In genomic region chr18:8848541-8848940, GRCh38 we compare ENCODE assay signal across 20 cellular contexts.
DNase-seq lines count a peak whose midpoint lies in the region; ATAC-seq and TF ChIP-seq lines count a peak whose summit lies in the region.
"Had no signal": no experiment of that assay in that cellular context is flagged by ENCODE, and none has a peak within 500 bp of the region (broad histone marks: within the 10 kb centered on the region; RNA-seq: fewer than 3 reads in every experiment).

No MANE protein-coding gene starts in this region.

- H2BK5ac ChIP-seq in IMR-90 (ENCODE audit: low read depth, low read length, poor library complexity, severe bottlenecking) = no peak overlapping the region

- no peak overlapping the region for H4K5ac ChIP-seq in IMR-90 (ENCODE audit: low read depth, low read length)

- TF ChIP-seq RAD21 in IMR-90 (IDR thresholded peaks at IDR 0.05; ENCODE audit: low read length) = no peak

- H3K4ac ChIP-seq in IMR-90 (ENCODE audit: low read depth, low read length) = no peak overlapping the region; the same call in 1 of the 2 replicates

- H3K56ac ChIP-seq in IMR-90 (ENCODE audit: extremely low read depth, insufficient read depth, low read length) = no peak overlapping the region

- H2BK20ac ChIP-seq in IMR-90 (ENCODE audit: low read depth, low read length) = no peak overlapping the region

- DNase-seq in AG10803 (ENCODE audit: low read depth) (peak; percentile 15), IMR-90 (peak; percentile 24), islet precursor cell (peak; percentile 32), H4 (ENCODE audit: low spot score) (no peak), endodermal cell (no peak), GM03348 (ENCODE audit: low spot score) (no peak)
- DNase-seq: 8988T; AML-193; Calu3; CD4-positive, alpha-beta memory T cell; DMS79 treated with DMSO at 0.1 percent for 48 hours; GF-D8; H7; HFFc6 had no signal

- H2AK9ac ChIP-seq in IMR-90 (replicated peaks; ENCODE audit: low read depth, low read length, poor library complexity) = no peak overlapping the region

- H3K9ac ChIP-seq in IMR-90 (ENCODE audit: low read depth, low read length) (no peak overlapping the region), endodermal cell (ENCODE audit: extremely low read depth, low read length, poor library complexity, severe bottlenecking) (no peak overlapping the region)
- H3K9ac ChIP-seq: KMS-11 had no signal

- no peak for TF ChIP-seq POLR2A in IMR-90 (IDR thresholded peaks at IDR 0.05; ENCODE audit: low read depth, low read length)

- H3K9me1 ChIP-seq in IMR-90 (ENCODE audit: insufficient read depth, low read length) = peaks cover 12% of the 10 kb centered on the region

- in situ Hi-C loops in IMR-90 (cut with MboI; ENCODE audit: low sequenced_read_pairs) = no loop called here

- no peaks in the 10 kb centered on the region for H3K9me3 Mint-ChIP-seq in endodermal cell
- H3K9me3 Mint-ChIP-seq: GM23338, HFFc6 had no signal

- H3K27ac ChIP-seq in IMR-90 (ENCODE audit: insufficient read depth, low read length) = no peak overlapping the region
- no peak overlapping the region for H3K27ac ChIP-seq in endodermal cell (ENCODE audit: low read depth, low read length)
- H3K27ac ChIP-seq: KMS-11 had no signal

- intact Hi-C loops in IMR-90 (cut with micrococcal nuclease) = no loop called here

- peak overlapping the region; percentile 37; the same call in 1 of the 2 replicates for H2AK5ac ChIP-seq in IMR-90 (ENCODE audit: low read depth, low read length)

- H3K14ac ChIP-seq in IMR-90 (replicated peaks; ENCODE audit: low read depth, low read length) = 0 out of 2 replicates have a peak overlapping the region, but pooled peaks have one; percentile 19

- 0 out of 3 replicates have a peak overlapping the region, but pooled peaks have one; percentile 31 for H2BK15ac ChIP-seq in IMR-90 (ENCODE audit: low read depth, low read length)

- H2AFZ ChIP-seq in IMR-90 (replicated peaks; ENCODE audit: low read length, poor library complexity) = no peak overlapping the region
- H2AFZ ChIP-seq: GM23338 had no signal

- ATAC-seq in IMR-90 (ENCODE audit: low read depth) = no peak
- no peak for ATAC-seq in HG02678 (IDR thresholded peaks at IDR 0.05; ENCODE audit: unreplicated experiment)
- ATAC-seq: GM12878, GM23338, HCT116 had no signal

- dilution Hi-C loops in IMR-90 (cut with HindIII; ENCODE audit: low sequenced_read_pairs, unreplicated experiment) = no loop called here

- CTCF ChIA-PET in IMR-90 (lab: Yijun Ruan, JAX) = no interaction called here

- peaks cover 20% of the 10 kb centered on the region for H3K27me3 Mint-ChIP-seq in endodermal cell (ENCODE audit: insufficient read depth)

- H3K27ac Mint-ChIP-seq in endodermal cell = no peak overlapping the region
- H3K27ac Mint-ChIP-seq: CD14-positive monocyte; CD4-positive, alpha-beta memory T cell; GM23338; HFFc6 had no signal

- no peaks in the 10 kb centered on the region for H4K20me1 ChIP-seq in IMR-90 (ENCODE audit: insufficient read depth, low read length)

- 100% methylated on average over 2 of the region's 3 CpGs; no CpG with 5 or more reads in 1 of the 2 experiments for WGBS in IMR-90 (ENCODE audit: extremely low coverage in 2 of 2, insufficient read length in 1 of 2), 2 experiments
- WGBS in endodermal cell (ENCODE audit: insufficient coverage in 1 of 2, insufficient read length in 1 of 2), 2 experiments = 90 to 95% methylated on average over 2 to 3 of the region's 3 CpGs

- H3K4me1 ChIP-seq in IMR-90 (ENCODE audit: control insufficient read depth, insufficient read depth, low read length) (peaks cover 7% of the 10 kb centered on the region), endodermal cell (ENCODE audit: control insufficient read depth, insufficient read depth, low read length) (no peaks in the 10 kb centered on the region)

- H3K27me3 ChIP-seq in IMR-90 (ENCODE audit: control insufficient read depth, insufficient read depth, low read length) (no peaks in the 10 kb centered on the region), endodermal cell (ENCODE audit: control insufficient read depth, insufficient read depth, low read length, poor library complexity, severe bottlenecking) (peaks cover 14% of the 10 kb centered on the region)

- no peak overlapping the region for H4K8ac ChIP-seq in IMR-90 (ENCODE audit: low read depth in 2 of 2, low read length in 2 of 2)

- POLR2A ChIA-PET in IMR-90 (lab: Charles Lee; ENCODE audit: unreplicated experiment) = no interaction called here

- H3K4me3 ChIP-seq in AG10803 (ENCODE audit: low read length) (no peak overlapping the region), IMR-90 (ENCODE audit: insufficient read depth, low read depth, low read length) (no peak overlapping the region), endodermal cell (ENCODE audit: low read length) (no peak overlapping the region)
- H3K4me3 ChIP-seq: GM12878, GM23338 had no signal

- H4K91ac ChIP-seq in IMR-90 (ENCODE audit: insufficient read depth, low read depth, low read length) = no peak overlapping the region

- H3K18ac ChIP-seq in IMR-90 (ENCODE audit: low read depth, low read length) = no peak overlapping the region; the same call in 1 of the 2 replicates

- H3K36me3 ChIP-seq in IMR-90 (ENCODE audit: control insufficient read depth, insufficient read depth, low read length) (no peaks in the 10 kb centered on the region), endodermal cell (ENCODE audit: control insufficient read depth, insufficient read depth, low read length) (no peaks in the 10 kb centered on the region)

- H3K36me3 Mint-ChIP-seq in endodermal cell (ENCODE audit: low read depth) = no peaks in the 10 kb centered on the region
- H3K36me3 Mint-ChIP-seq: CD14-positive monocyte; CD4-positive, alpha-beta memory T cell had no signal

- H3K4me1 Mint-ChIP-seq in endodermal cell = no peaks in the 10 kb centered on the region
- H3K4me1 Mint-ChIP-seq: CD14-positive monocyte; CD4-positive, alpha-beta memory T cell had no signal

- no peak overlapping the region for H3K4me2 ChIP-seq in IMR-90 (ENCODE audit: low read depth, low read length)
- H3K4me2 ChIP-seq: GM23338, KMS-11 had no signal

- TF ChIP-seq CTCF in AG10803 (conservative IDR thresholded peaks at IDR 0.05; ENCODE audit: low read length) (no peak), IMR-90 (conservative IDR thresholded peaks at IDR 0.05; ENCODE audit: low read depth, low read length) (no peak), endodermal cell (conservative IDR thresholded peaks at IDR 0.05) (no peak)

- no peak overlapping the region for H3K23ac ChIP-seq in IMR-90 (ENCODE audit: low read depth, low read length)

- no TSS peak for BruUV-seq in IMR-90 (replicated peaks; lab: Mats Ljungman, UMichigan)

- H3K79me1 ChIP-seq in IMR-90 (ENCODE audit: low read depth in 1 of 2, low read length in 2 of 2) = peaks cover 0 to under 1% of the 10 kb centered on the region in 2 experiments; a peak in 1 of 4 replicates

- H2BK120ac ChIP-seq in IMR-90 (ENCODE audit: low read depth, low read length) = peak overlapping the region; percentile 12

- H3K4me3 Mint-ChIP-seq in endodermal cell = no peak overlapping the region
- H3K4me3 Mint-ChIP-seq: CD14-positive monocyte; CD4-positive, alpha-beta memory T cell; GM23338; HFFc6 had no signal

- H3K9me3 ChIP-seq in IMR-90 (ENCODE audit: control insufficient read depth, insufficient read depth, low read length) = no peaks in the 10 kb centered on the region
- H3K9me3 ChIP-seq in endodermal cell (ENCODE audit: control insufficient read depth, low read length) = no peaks in the 10 kb centered on the region

TF ChIP-seq in IMR-90, 13 proteins besides CTCF, POLR2A, EP300 and RAD21:
- TF ChIP-seq RCOR1 (IDR thresholded peaks at IDR 0.05; ENCODE audit: insufficient replicate concordance, low read length) (no peak), SMC3 (IDR thresholded peaks at IDR 0.05; ENCODE audit: low read depth, low read length) (no peak), BHLHE40 (IDR thresholded peaks at IDR 0.05; ENCODE audit: low read depth, low read length) (no peak), FOS (IDR thresholded peaks at IDR 0.05; ENCODE audit: low read depth, low read length) (no peak), MXI1 (IDR thresholded peaks at IDR 0.05; ENCODE audit: borderline replicate concordance, low read depth, low read length) (no peak), CEBPB (IDR thresholded peaks at IDR 0.05; ENCODE audit: low read depth, low read length) (no peak), MAZ (IDR thresholded peaks at IDR 0.05; ENCODE audit: borderline replicate concordance, low read depth, low read length) (no peak), ELK1 (IDR thresholded peaks at IDR 0.05; ENCODE audit: borderline replicate concordance, low read depth, low read length) (no peak), USF2 (IDR thresholded peaks at IDR 0.05; ENCODE audit: low read depth, low read length) (no peak), RFX5 (IDR thresholded peaks at IDR 0.05; ENCODE audit: low read depth, low read length) (no peak), CHD1 (IDR thresholded peaks at IDR 0.05; ENCODE audit: low read depth, low read length) (no peak), NFE2L2 (IDR thresholded peaks at IDR 0.05; ENCODE audit: low read depth, low read length) (no peak), MAFK (IDR thresholded peaks at IDR 0.05; ENCODE audit: low read depth, low read length) (no peak)

Comparison
In these comparisons a context has a peak if more than half of its experiments do, and no peak if none do; other contexts are left out.
1. DNase-seq: peak in AG10803 (single experiment), IMR-90 (single experiment) and islet precursor cell (single experiment); none in H4 (single experiment), endodermal cell (single experiment) and GM03348 (single experiment).